Comparison of ENCODE assay signal across 22 cellular contexts in genomic region chr2:240235149-240235803, GRCh38.
DNase-seq lines count a peak whose midpoint lies in the region; ATAC-seq and TF ChIP-seq lines count a peak whose summit lies in the region.
"Had no signal": no experiment of that assay in that cellular context is flagged by ENCODE, and none has a peak within 500 bp of the region (broad histone marks: within the 10 kb centered on the region; RNA-seq: fewer than 3 reads in every experiment).

No MANE protein-coding gene starts in this region.

- no peak for ATAC-seq in left ventricle myocardium superior
- ATAC-seq in aorta (ENCODE audit: low FRiP score), result no peak
- no peak for ATAC-seq in HG02798 (IDR thresholded peaks at IDR 0.05; ENCODE audit: poor library complexity, unreplicated experiment)
- ATAC-seq: CD8-positive, alpha-beta T cell; HCT116; naive thymus-derived CD8-positive, alpha-beta T cell; PC-3; WTC11 had no signal

- peaks cover 5% of the 10 kb centered on the region for H3K9me3 Mint-ChIP-seq in osteocyte (ENCODE audit: unreplicated experiment)
- H3K9me3 Mint-ChIP-seq: CD8-positive, alpha-beta T cell; central memory CD8-positive, alpha-beta T cell; naive thymus-derived CD8-positive, alpha-beta T cell had no signal

- H3K4me1 ChIP-seq in left ventricle myocardium inferior, result peaks cover 52% of the 10 kb centered on the region
- peaks cover 0 to 42% of the 10 kb centered on the region in 2 donors for H3K4me1 ChIP-seq in right atrium auricular region
- no peaks in the 10 kb centered on the region for H3K4me1 ChIP-seq in aorta (ENCODE audit: control insufficient read depth in 1 of 2, insufficient read depth in 2 of 2, low read length in 2 of 2)
- no peaks in the 10 kb centered on the region for H3K4me1 ChIP-seq in mesenchymal stem cell (ENCODE audit: control insufficient read depth, insufficient read depth, low read depth, low read length)

- H3K27ac Mint-ChIP-seq in osteocyte (ENCODE audit: unreplicated experiment), result no peak overlapping the region
- H3K27ac Mint-ChIP-seq: CD8-positive, alpha-beta T cell; WTC11 had no signal

- H3K9me3 ChIP-seq in left ventricle myocardium inferior (replicated peaks), result no peaks in the 10 kb centered on the region
- no peaks in the 10 kb centered on the region for H3K9me3 ChIP-seq in right atrium auricular region
- no peaks in the 10 kb centered on the region for H3K9me3 ChIP-seq in aorta (ENCODE audit: control insufficient read depth, low read length)
- no peaks in the 10 kb centered on the region for H3K9me3 ChIP-seq in mesenchymal stem cell (ENCODE audit: control insufficient read depth, low read length)
- H3K9me3 ChIP-seq: thoracic aorta had no signal

- H4K8ac ChIP-seq in mesenchymal stem cell (ENCODE audit: low read length), result no peak overlapping the region

- H3K27ac ChIP-seq in left ventricle myocardium inferior (replicated peaks) (peak overlapping the region; percentile 92), right atrium auricular region (no peak overlapping the region), aorta (ENCODE audit: low read depth in 1 of 2, low read length in 2 of 2) (no peak overlapping the region), caudate nucleus (ENCODE audit: low read depth, low read length) (no peak overlapping the region), mesenchymal stem cell (ENCODE audit: low read length, poor library complexity, severe bottlenecking) (no peak overlapping the region)
- H3K27ac ChIP-seq: HL-60 had no signal

- H2BK120ac ChIP-seq in mesenchymal stem cell (ENCODE audit: low read depth, low read length), result no peak overlapping the region

- 92 to 95% methylated on average over 17 of the region's 17 CpGs for WGBS in aorta, 2 donors
- whole genome bisulfite sequencing in mesenchymal stem cell, result 87% methylated on average over 17 of the region's 17 CpGs

- intact Hi-C loops in left ventricle myocardium inferior (cut with micrococcal nuclease) (no loop called here), left ventricle myocardium superior (cut with micrococcal nuclease) (no loop called here), aorta (cut with DNase I) (no loop called here)

- H3K4me3 ChIP-seq in left ventricle myocardium inferior (no peak overlapping the region), right atrium auricular region (no peak overlapping the region), aorta (ENCODE audit: low read length in 2 of 2) (no peak overlapping the region), mesenchymal stem cell (ENCODE audit: insufficient read depth in 1 of 2, low read depth in 1 of 2, low read length in 2 of 2) (no peak overlapping the region)
- H3K4me3 ChIP-seq: thoracic aorta had no signal

- DNase-seq in left ventricle myocardium inferior (peak; percentile 12), right atrium auricular region (ENCODE audit: low spot score) (no peak), left ventricle myocardium superior (peak; percentile 25), osteocyte (ENCODE audit: extremely low spot score, unreplicated experiment) (peak; percentile 83), aorta (peak; percentile 39 to 59), caudate nucleus (lab: John Stamatoyannopoulos, UW) (no peak), mesenchymal stem cell (no peak)
- DNase-seq: amygdala; DMS79; effector CD8-positive, alpha-beta T cell; glutamatergic neuron; NCI-H187; PC-3; stimulated activated CD4-positive, alpha-beta T cell treated with anti-CD3 and anti-CD28 coated beads, Interleukin-15, amount 100 ng/mL, for 24 hours had no signal

- H2BK15ac ChIP-seq in mesenchymal stem cell (ENCODE audit: low read depth, poor library complexity, severe bottlenecking), result no peak overlapping the region

- no peaks in the 10 kb centered on the region for H3K79me1 ChIP-seq in mesenchymal stem cell (replicated peaks; ENCODE audit: low read length, poor library complexity, severe bottlenecking)

- no peak overlapping the region for H3K4ac ChIP-seq in mesenchymal stem cell (ENCODE audit: low read depth in 1 of 2, low read length in 2 of 2)

- no peak overlapping the region for H2AFZ ChIP-seq in mesenchymal stem cell (ENCODE audit: low read depth, low read length)

- no peaks in the 10 kb centered on the region for H3K36me3 Mint-ChIP-seq in osteocyte (ENCODE audit: unreplicated experiment)
- H3K36me3 Mint-ChIP-seq: CD8-positive, alpha-beta T cell; naive thymus-derived CD8-positive, alpha-beta T cell; WTC11 had no signal

- no peak overlapping the region for H2BK12ac ChIP-seq in mesenchymal stem cell (ENCODE audit: low read length in 2 of 2)

- H3K27me3 ChIP-seq in left ventricle myocardium inferior (ENCODE audit: low read depth), result peaks cover 7% of the 10 kb centered on the region
- no peaks in the 10 kb centered on the region for H3K27me3 ChIP-seq in right atrium auricular region
- H3K27me3 ChIP-seq in aorta (ENCODE audit: control insufficient read depth in 1 of 2, insufficient read depth in 2 of 2, low read length in 1 of 2), result no peaks in the 10 kb centered on the region
- H3K27me3 ChIP-seq in mesenchymal stem cell (ENCODE audit: control insufficient read depth in 1 of 2, insufficient read depth in 1 of 2, low read length in 2 of 2), result peaks cover 0 to 49% of the 10 kb centered on the region in 2 experiments

- no peak overlapping the region for H3K9ac ChIP-seq in mesenchymal stem cell (ENCODE audit: low read length)

- no peak overlapping the region for H3K23ac ChIP-seq in mesenchymal stem cell (ENCODE audit: low read length in 2 of 2)

- no peak overlapping the region for H4K91ac ChIP-seq in mesenchymal stem cell (ENCODE audit: low read length)

- H3K27me3 Mint-ChIP-seq in osteocyte (ENCODE audit: unreplicated experiment), result peaks cover under 1% of the 10 kb centered on the region

- H3K36me3 ChIP-seq in left ventricle myocardium inferior (no peaks in the 10 kb centered on the region), right atrium auricular region (no peaks in the 10 kb centered on the region), aorta (ENCODE audit: control insufficient read depth in 1 of 2, insufficient read depth in 2 of 2, low read length in 1 of 2) (no peaks in the 10 kb centered on the region), mesenchymal stem cell (ENCODE audit: control insufficient read depth in 1 of 2, insufficient read depth in 2 of 2, low read depth in 1 of 2, low read length in 2 of 2) (peaks cover 0 to 3% of the 10 kb centered on the region in 2 experiments)
- H3K36me3 ChIP-seq: thoracic aorta had no signal

- H2AK5ac ChIP-seq in mesenchymal stem cell (ENCODE audit: low read length, severe bottlenecking), result no peak overlapping the region

- H3K4me2 ChIP-seq in mesenchymal stem cell (ENCODE audit: low read length, poor library complexity, severe bottlenecking), result no peak overlapping the region

- peaks cover 17% of the 10 kb centered on the region for H3K4me1 Mint-ChIP-seq in osteocyte (ENCODE audit: unreplicated experiment)
- H3K4me1 Mint-ChIP-seq: central memory CD8-positive, alpha-beta T cell had no signal

- TF ChIP-seq CTCF in left ventricle myocardium inferior (IDR thresholded peaks at IDR 0.05; ENCODE audit: borderline replicate concordance) (no peak), right atrium auricular region (IDR thresholded peaks at IDR 0.05) (no peak), osteocyte (IDR thresholded peaks at IDR 0.05) (no peak)

- H3K14ac ChIP-seq in mesenchymal stem cell (ENCODE audit: low read length in 2 of 2), result no peak overlapping the region

- H3K18ac ChIP-seq in mesenchymal stem cell (ENCODE audit: low read depth in 1 of 2, low read length in 2 of 2), result no peak overlapping the region

- H3K4me3 Mint-ChIP-seq in osteocyte (ENCODE audit: unreplicated experiment), result no peak overlapping the region
- H3K4me3 Mint-ChIP-seq: CD8-positive, alpha-beta T cell; central memory CD8-positive, alpha-beta T cell; WTC11 had no signal

- H2BK5ac ChIP-seq in mesenchymal stem cell (ENCODE audit: low read depth, low read length, poor library complexity, severe bottlenecking), result no peak overlapping the region

Comparison
In these comparisons a context has a peak if more than half of its experiments do, and no peak if none do; other contexts are left out.
1. DNase-seq: peak in left ventricle myocardium inferior (single experiment), left ventricle myocardium superior (single experiment), osteocyte (single experiment) and aorta (2 of 2); none in right atrium auricular region (single experiment), caudate nucleus (0 of 61) and mesenchymal stem cell (single experiment).